In the genomic region with DNA sequence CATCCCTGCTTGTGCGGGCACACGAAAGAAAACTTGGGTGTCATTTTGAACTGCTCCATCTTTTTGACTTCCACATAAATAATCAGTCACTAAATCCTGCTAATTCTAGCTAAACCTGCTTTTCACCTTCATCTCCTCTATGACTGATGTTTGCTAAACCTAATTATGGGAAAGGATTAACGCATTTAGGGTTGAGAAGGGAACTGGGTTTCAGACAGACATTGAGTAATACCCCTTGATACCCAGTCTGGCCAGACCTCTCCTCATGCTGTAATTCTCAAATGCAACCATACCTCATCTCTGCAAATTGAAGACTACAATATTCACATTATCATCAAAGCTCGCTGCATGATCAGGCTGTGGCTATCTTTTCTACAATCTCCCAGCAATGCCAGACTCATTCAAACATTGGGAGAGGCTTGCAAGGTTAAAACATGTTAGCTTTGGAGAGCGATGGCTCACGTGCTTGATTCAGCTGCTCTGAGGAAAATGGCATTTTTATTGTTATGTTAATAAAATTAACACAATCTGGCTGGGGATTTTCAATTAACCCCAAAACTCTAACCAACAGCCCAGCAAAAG, we compare ENCODE assay signal across 11 cellular contexts. TPM values are rescaled to one million over a fixed set of nuclear protein-coding genes. Genes with fewer than 3 reads are reported as not detected.
DNase-seq lines count a peak whose midpoint lies in the region; ATAC-seq and TF ChIP-seq lines count a peak whose summit lies in the region.
"Had no signal": no experiment of that assay in that cellular context is flagged by ENCODE, and none has a peak within 500 bp of the region (broad histone marks: within the 10 kb centered on the region; RNA-seq: fewer than 3 reads in every experiment).

No MANE protein-coding gene starts in this region.

- H3K4me1 ChIP-seq in A673 (ENCODE audit: insufficient read depth, low read length, poor library complexity, severe bottlenecking), result peaks cover 39% of the 10 kb centered on the region
- H3K4me1 ChIP-seq in iPS-15b (ENCODE audit: control insufficient read depth, insufficient read depth, low read length), result peaks cover 15% of the 10 kb centered on the region

- H3K4me3 ChIP-seq in A673 (ENCODE audit: low read depth, low read length, poor library complexity, severe bottlenecking) (peak overlapping the region; percentile 33), GM08714 (ENCODE audit: low read length) (peak overlapping the region; percentile 8; the same call in 1 of the 2 replicates), iPS-15b (ENCODE audit: low read depth, low read length) (no peak overlapping the region), brain microvascular endothelial cell (ENCODE audit: low read depth, low read length) (no peak overlapping the region)

- no TSS peak for BruUV-seq in A673 (replicated peaks; lab: Mats Ljungman, UMichigan)

- H3K9me3 ChIP-seq in A673 (ENCODE audit: low read depth, low read length, poor library complexity, severe bottlenecking), result no peaks in the 10 kb centered on the region
- H3K9me3 ChIP-seq in iPS-15b (ENCODE audit: control insufficient read depth, insufficient read depth, low read length), result no peaks in the 10 kb centered on the region

- peak overlapping the region; percentile 25 for H3K4me3 Mint-ChIP-seq in activated B cell treated with CpG ODN at 0.5 μM for 24 hours

- POLR2A ChIA-PET in A673 (lab: Charles Lee; ENCODE audit: low non-redundant PET) (no interaction called here), activated B cell treated with CpG ODN at 0.5 μM for 24 hours (lab: Charles Lee) (interaction anchor here (0.7 to 4.0 kb wide), 4 partner anchors 31 to 193 kb away, joined by 3 to 32 read pairs (median 6); a partner anchor contains a TSS)

- peak overlapping the region; percentile 81 for H3K27ac Mint-ChIP-seq in activated B cell treated with CpG ODN at 0.5 μM for 24 hours

- H3K4me1 Mint-ChIP-seq in activated B cell treated with CpG ODN at 0.5 μM for 24 hours, result peaks cover 80% of the 10 kb centered on the region

- peaks cover 34% of the 10 kb centered on the region for H3K36me3 Mint-ChIP-seq in activated B cell treated with CpG ODN at 0.5 μM for 24 hours (ENCODE audit: low read depth)

- H3K36me3 ChIP-seq in A673 (ENCODE audit: insufficient read depth, low read length, poor library complexity, severe bottlenecking), result peaks cover 19% of the 10 kb centered on the region
- peaks cover 16% of the 10 kb centered on the region for H3K36me3 ChIP-seq in iPS-15b (ENCODE audit: control insufficient read depth, insufficient read depth, low read length)
- H3K36me3 ChIP-seq in brain microvascular endothelial cell (replicated peaks), result no peaks in the 10 kb centered on the region

- DNase-seq in A673 (ENCODE audit: low spot score) (no peak), activated B cell treated with CpG ODN at 0.5 μM for 24 hours (no peak), brain microvascular endothelial cell (no peak), NCI-H524 (lab: John Stamatoyannopoulos, UW) (no peak)
- DNase-seq in stimulated activated CD4-positive, alpha-beta T cell treated with anti-CD3 and anti-CD28 coated beads, Interleukin-15, amount 100 ng/mL, for 24 hours, result no peak
- DNase-seq: NCI-H1105, small intestine had no signal

- H3K27ac ChIP-seq in A673 (ENCODE audit: low read depth, low read length, poor library complexity, severe bottlenecking), result peak overlapping the region; percentile 33
- no peak overlapping the region for H3K27ac ChIP-seq in brain microvascular endothelial cell

- ATAC-seq in activated B cell treated with CpG ODN at 0.5 μM for 24 hours (ENCODE audit: low read depth) (no peak), HG03457 (IDR thresholded peaks at IDR 0.05; ENCODE audit: unreplicated experiment) (no peak)

- no peaks in the 10 kb centered on the region for H3K27me3 ChIP-seq in A673 (replicated peaks; ENCODE audit: insufficient read depth, low read depth, low read length, poor library complexity)
- no peaks in the 10 kb centered on the region for H3K27me3 ChIP-seq in iPS-15b (ENCODE audit: control insufficient read depth, insufficient read depth, low read length)
- H3K27me3 ChIP-seq in brain microvascular endothelial cell (replicated peaks), result no peaks in the 10 kb centered on the region

- TF ChIP-seq CTCF in A673 (conservative IDR thresholded peaks at IDR 0.05; ENCODE audit: low read depth, low read length), result no peak
- no peak for TF ChIP-seq CTCF in activated B cell treated with CpG ODN at 0.5 μM for 24 hours (IDR thresholded peaks at IDR 0.05)
- TF ChIP-seq CTCF in brain microvascular endothelial cell (IDR thresholded peaks at IDR 0.05; ENCODE audit: low read depth, low read length, missing control alignments), result no peak

- intact Hi-C loops in A673 (cut with micrococcal nuclease; ENCODE audit: unreplicated experiment) (no loop called here), activated B cell treated with CpG ODN at 0.5 μM for 24 hours (cut with micrococcal nuclease) (loop anchor here (5.0 kb wide), 2 partner anchors 106 to 1321 kb away; a partner anchor contains a TSS)

- H3K27me3 Mint-ChIP-seq in activated B cell treated with CpG ODN at 0.5 μM for 24 hours, result no peaks in the 10 kb centered on the region

- peak overlapping the region; percentile 62 for H3K9ac ChIP-seq in iPS-15b (ENCODE audit: low read depth, low read length)

- H3K9me3 Mint-ChIP-seq in activated B cell treated with CpG ODN at 0.5 μM for 24 hours, result no peaks in the 10 kb centered on the region
- H3K9me3 Mint-ChIP-seq: mesothelial cell of epicardium had no signal

- in situ Hi-C loops in brain microvascular endothelial cell (cut with HindIII; ENCODE audit: low pct_ligation_motif_present, low sequenced_read_pairs), result no loop called here

- CTCF ChIA-PET in A673 (lab: Charles Lee), result no interaction called here
- CTCF ChIA-PET in activated B cell treated with CpG ODN at 0.5 μM for 24 hours (lab: Charles Lee), result interaction anchor here (1.3 kb wide), 1 partner anchor 9 kb away, joined by 3 read pairs; no protein-coding TSS in a partner anchor

RNA-seq across cellular contexts. Expression of a gene that starts 2.4 kb away (rescaled TPM):
- total RNA-seq in A673 (2021) (46.9 and 47.9 TPM in 2 replicates), activated B cell treated with CpG ODN at 0.5 μM for 24 hours (45.3 and 51.6 TPM in 2 replicates)

RNA-seq across cellular contexts. Expression of a gene that starts 2.5 kb away (rescaled TPM):
- total RNA-seq in A673 (2021) (28.8 and 33.9 TPM in 2 replicates), activated B cell treated with CpG ODN at 0.5 μM for 24 hours (26.4 and 32.0 TPM in 2 replicates)

RNA-seq across cellular contexts. Expression of a gene that starts 31.1 kb away (rescaled TPM):
- total RNA-seq in A673 (2021) (44.0 and 46.4 TPM in 2 replicates), activated B cell treated with CpG ODN at 0.5 μM for 24 hours (59.0 and 62.8 TPM in 2 replicates)

RNA-seq across cellular contexts. Expression of a gene that starts 52.1 kb away (rescaled TPM):
- total RNA-seq in A673 (2021) (1.2 and 1.4 TPM in 2 replicates), activated B cell treated with CpG ODN at 0.5 μM for 24 hours (15.5 TPM in 2 replicates)

Comparison
In these comparisons a context has a peak if more than half of its experiments do, and no peak if none do; other contexts are left out.
1. H3K4me3 ChIP-seq: peak in A673 (single experiment) and GM08714 (single experiment); none in iPS-15b (single experiment) and brain microvascular endothelial cell (single experiment).